1 cellular context compared by ENCODE assay signal in genomic region chr17:75511610-75512575, GRCh38.
TF ChIP-seq lines count a peak whose summit lies in the region.

No MANE protein-coding gene starts in this region.

TF ChIP-seq in HepG2, 621 proteins besides CTCF, POLR2A, EP300 and RAD21 (continued from another document and continues in another):
- TF ChIP-seq AFF4 (CRISPR knock-in tag; IDR thresholded peaks at IDR 0.05) (no peak), SIX1 (CRISPR knock-in tag; IDR thresholded peaks at IDR 0.05; ENCODE audit: borderline replicate concordance) (no peak), SKI (IDR thresholded peaks at IDR 0.05; ENCODE audit: partially characterized antibody) (peak; percentile 66), CAMTA2 (CRISPR knock-in tag; IDR thresholded peaks at IDR 0.05; ENCODE audit: borderline replicate concordance) (no peak; the same call in 1 of the 2 replicates), ZNF546 (CRISPR knock-in tag; conservative IDR thresholded peaks at IDR 0.05) (0 out of 2 replicates have a peak, but pooled peaks have one; percentile 50), AGO1 (IDR thresholded peaks at IDR 0.05; ENCODE audit: low read depth, low read length, poor library complexity, severe bottlenecking) (no peak), MAFG (CRISPR knock-in tag; IDR thresholded peaks at IDR 0.05) (no peak), ZBED4 (CRISPR knock-in tag; IDR thresholded peaks at IDR 0.05; ENCODE audit: borderline replicate concordance) (no peak), NFYB (CRISPR knock-in tag; IDR thresholded peaks at IDR 0.05) (0 out of 2 replicates have a peak, but pooled peaks have one; percentile 17), ZNF639 (CRISPR knock-in tag; conservative IDR thresholded peaks at IDR 0.05) (peak; percentile 85), ZFX (CRISPR knock-in tag; IDR thresholded peaks at IDR 0.05; ENCODE audit: low read depth) (peak; percentile 95), TOE1 (CRISPR knock-in tag; IDR thresholded peaks at IDR 0.05) (no peak), NRL (CRISPR knock-in tag; IDR thresholded peaks at IDR 0.05; ENCODE audit: borderline replicate concordance) (peak; percentile 57; the same call in 1 of the 2 replicates), RBFOX2 (IDR thresholded peaks at IDR 0.05; ENCODE audit: low read depth, low read length) (no peak), PRDM10 (CRISPR knock-in tag; IDR thresholded peaks at IDR 0.05; ENCODE audit: low read depth) (peak; percentile 73; the same call in 1 of the 2 replicates), ATF6 (CRISPR knock-in tag; conservative IDR thresholded peaks at IDR 0.05) (no peak), PHF8 (CRISPR knock-in tag; IDR thresholded peaks at IDR 0.05) (no peak), MIXL1 (CRISPR knock-in tag; IDR thresholded peaks at IDR 0.05) (0 out of 2 replicates have a peak, but pooled peaks have one; percentile 57), NPAS2 (CRISPR knock-in tag; IDR thresholded peaks at IDR 0.05; ENCODE audit: borderline replicate concordance) (no peak), ELF3 (CRISPR knock-in tag; IDR thresholded peaks at IDR 0.05) (peak; percentile 77), ZNF543 (CRISPR knock-in tag; IDR thresholded peaks at IDR 0.05) (0 out of 2 replicates have a peak, but pooled peaks have one; percentile 90), ZNF234 (CRISPR knock-in tag; conservative IDR thresholded peaks at IDR 0.05) (no peak), ZNF7 (CRISPR knock-in tag; IDR thresholded peaks at IDR 0.05) (no peak), ZBTB42 (CRISPR knock-in tag; IDR thresholded peaks at IDR 0.05) (peak; percentile 65; the same call in 1 of the 2 replicates), ZSCAN29 (CRISPR knock-in tag; conservative IDR thresholded peaks at IDR 0.05) (no peak), TBX3 (IDR thresholded peaks at IDR 0.05; ENCODE audit: borderline replicate concordance) (peak; percentile 99), ATM (IDR thresholded peaks at IDR 0.05; ENCODE audit: borderline replicate concordance) (no peak), ZNF446 (CRISPR knock-in tag; IDR thresholded peaks at IDR 0.05) (0 out of 2 replicates have a peak, but pooled peaks have one; percentile 71), ATAD3A (CRISPR knock-in tag; IDR thresholded peaks at IDR 0.05) (no peak), ZNF570 (CRISPR knock-in tag; IDR thresholded peaks at IDR 0.05; ENCODE audit: borderline replicate concordance) (0 out of 2 replicates have a peak, but pooled peaks have one; percentile 11), RBM39 (IDR thresholded peaks at IDR 0.05; ENCODE audit: low read depth, low read length, poor library complexity, severe bottlenecking) (peak; percentile 77), ZNF720 (CRISPR knock-in tag; IDR thresholded peaks at IDR 0.05) (no peak), ZNF451 (CRISPR knock-in tag; IDR thresholded peaks at IDR 0.05) (no peak), AHR (CRISPR knock-in tag; IDR thresholded peaks at IDR 0.05) (no peak; the same call in 1 of the 2 replicates), ZNF33A (CRISPR knock-in tag; IDR thresholded peaks at IDR 0.05; ENCODE audit: borderline replicate concordance) (no peak), SOX6 (IDR thresholded peaks at IDR 0.05) (no peak), SOX6 (CRISPR knock-in tag; IDR thresholded peaks at IDR 0.05) (peak; percentile 89), PHF20 (CRISPR knock-in tag; IDR thresholded peaks at IDR 0.05) (peak; percentile 13; the same call in 1 of the 2 replicates), DPF2 (CRISPR knock-in tag; IDR thresholded peaks at IDR 0.05; ENCODE audit: borderline replicate concordance, low read depth) (peak; percentile 88; the same call in 1 of the 2 replicates), NCOA2 (CRISPR knock-in tag; IDR thresholded peaks at IDR 0.05) (peak; percentile 89), CHD2 (IDR thresholded peaks at IDR 0.05; ENCODE audit: low read depth, low read length) (no peak), ZNF784 (CRISPR knock-in tag; IDR thresholded peaks at IDR 0.05; ENCODE audit: borderline replicate concordance) (peak; percentile 91), PRDM15 (CRISPR knock-in tag; IDR thresholded peaks at IDR 0.05) (no peak), ZFY (CRISPR knock-in tag; IDR thresholded peaks at IDR 0.05) (peak; percentile 91), MAX (IDR thresholded peaks at IDR 0.05) (peak; percentile 90), ZFP1 (CRISPR knock-in tag; IDR thresholded peaks at IDR 0.05) (peak; percentile 46; the same call in 1 of the 2 replicates), KLF11 (CRISPR knock-in tag; IDR thresholded peaks at IDR 0.05) (peak; percentile 86; the same call in 1 of the 2 replicates)
